Comparison of ENCODE assay signal across 8 cellular contexts in the genomic region with DNA sequence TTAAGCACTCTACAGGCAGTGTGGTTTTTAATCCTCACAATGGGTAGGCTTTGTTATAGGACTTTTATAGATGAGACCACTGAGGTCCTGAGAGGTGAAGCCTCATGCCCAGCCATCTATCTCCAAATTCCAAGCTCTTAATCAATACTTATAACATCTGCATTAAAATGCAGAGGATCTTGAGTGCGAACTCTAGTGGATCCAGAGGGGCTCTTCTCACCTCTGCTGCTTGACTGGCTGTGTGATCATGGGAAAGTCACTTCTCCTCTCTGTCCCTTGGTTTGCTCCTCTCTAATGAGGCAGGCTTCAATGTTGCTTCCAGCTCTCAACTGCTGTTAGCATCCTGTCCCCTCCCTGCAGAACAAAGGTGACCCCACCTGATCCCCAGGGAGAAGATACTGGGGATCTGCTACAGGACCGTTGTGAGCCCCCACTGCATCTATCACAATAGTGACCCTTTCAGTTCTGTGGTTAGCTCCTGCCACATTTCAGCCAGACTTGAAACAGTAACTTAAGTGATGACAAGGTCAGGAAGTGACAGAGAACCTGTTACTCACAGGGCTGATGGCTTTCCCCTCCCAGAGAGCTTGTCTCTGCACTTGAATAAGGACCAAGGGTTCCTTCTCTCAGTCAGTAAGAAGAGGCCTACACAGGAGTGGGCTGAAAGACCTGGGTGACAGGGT. TPM values are rescaled to one million over a fixed set of nuclear protein-coding genes. Genes with fewer than 3 reads are reported as not detected.
DNase-seq lines count a peak whose midpoint lies in the region; ATAC-seq, FAIRE-seq and TF ChIP-seq lines count a peak whose summit lies in the region.

No MANE protein-coding gene starts in this region.

- no peaks in the 10 kb centered on the region for H3K9me3 Mint-ChIP-seq in nephron
- H3K9me3 Mint-ChIP-seq in endothelial cell (ENCODE audit: unreplicated experiment): no peaks in the 10 kb centered on the region

- peaks cover 68% of the 10 kb centered on the region for H3K27me3 Mint-ChIP-seq in nephron (ENCODE audit: low read depth)
- peaks cover 9% of the 10 kb centered on the region for H3K27me3 Mint-ChIP-seq in endothelial cell (ENCODE audit: unreplicated experiment)

- DNase-seq in GM12892 (ENCODE audit: insufficient read length) (peak; percentile 20), H4 (ENCODE audit: low spot score) (no peak), NCI-H2171 (lab: John Stamatoyannopoulos, UW) (no peak), endothelial cell (ENCODE audit: low spot score) (no peak)
- DNase-seq in activated T-cell treated with anti-CD3 and anti-CD28 coated beads, Interleukin-2, amount 50 U/mL, for 48 hours: peak; percentile 53 to 55

- H3K4me3 Mint-ChIP-seq in nephron (peak overlapping the region; percentile 85 to 89 (median 87)), endothelial cell (ENCODE audit: unreplicated experiment) (no peak overlapping the region)

- ATAC-seq in HG03066 (IDR thresholded peaks at IDR 0.05; ENCODE audit: low read depth, unreplicated experiment) (peak; percentile 51), HG02642 (IDR thresholded peaks at IDR 0.05; ENCODE audit: poor library complexity, unreplicated experiment) (no peak)

- H3K4me1 Mint-ChIP-seq in nephron: peaks cover 6% of the 10 kb centered on the region
- peaks cover 15% of the 10 kb centered on the region for H3K4me1 Mint-ChIP-seq in endothelial cell (ENCODE audit: unreplicated experiment)

- no peak for FAIRE-seq in GM12892 (lab: Jason Lieb, UNC)

- TF ChIP-seq POLR2A in GM12892 (IDR thresholded peaks at IDR 0.05; ENCODE audit: low read depth, low read length): no peak

- no peak for TF ChIP-seq CTCF in nephron (IDR thresholded peaks at IDR 0.05; ENCODE audit: unreplicated experiment in 3 of 3)
- no peak for TF ChIP-seq CTCF in endothelial cell (IDR thresholded peaks at IDR 0.05; ENCODE audit: unreplicated experiment)

- no peaks in the 10 kb centered on the region for H3K36me3 Mint-ChIP-seq in nephron (ENCODE audit: low read depth)
- peaks cover 3% of the 10 kb centered on the region for H3K36me3 Mint-ChIP-seq in endothelial cell (ENCODE audit: low read depth, unreplicated experiment)

- H3K27ac Mint-ChIP-seq in nephron: peak overlapping the region in 1 of 3 experiments; percentile 47
- H3K27ac Mint-ChIP-seq in endothelial cell (ENCODE audit: unreplicated experiment): no peak overlapping the region

RNA-seq across cellular contexts. Expression of gene SLC27A2, which starts 1.3 kb away (rescaled TPM):
- polyA plus RNA-seq in GM12892 (2012; ENCODE audit: missing spikeins): not detected
- not detected in 2 replicates for total RNA-seq in H4 (2014; rRNA removed; shearing (Covaris generic))
- total RNA-seq in endothelial cell (ENCODE audit: unreplicated experiment): 0.51 TPM

Comparison
In these comparisons a context has a peak if more than half of its experiments do, and no peak if none do; other contexts are left out.
1. DNase-seq: peak in GM12892 (single experiment) and activated T-cell treated with anti-CD3 and anti-CD28 coated beads, Interleukin-2, amount 50 U/mL, for 48 hours (2 of 2); none in H4 (single experiment), NCI-H2171 (single experiment) and endothelial cell (single experiment).